In genomic region chr3:10594915-10595314, GRCh38 we compare ENCODE assay signal across 1 cellular context.
TF ChIP-seq lines count a peak whose summit lies in the region.

No MANE protein-coding gene starts in this region.

TF ChIP-seq in GM23338, 12 proteins besides CTCF, POLR2A, EP300 and RAD21 (continued from another document):
- TF ChIP-seq, protein P1, sequence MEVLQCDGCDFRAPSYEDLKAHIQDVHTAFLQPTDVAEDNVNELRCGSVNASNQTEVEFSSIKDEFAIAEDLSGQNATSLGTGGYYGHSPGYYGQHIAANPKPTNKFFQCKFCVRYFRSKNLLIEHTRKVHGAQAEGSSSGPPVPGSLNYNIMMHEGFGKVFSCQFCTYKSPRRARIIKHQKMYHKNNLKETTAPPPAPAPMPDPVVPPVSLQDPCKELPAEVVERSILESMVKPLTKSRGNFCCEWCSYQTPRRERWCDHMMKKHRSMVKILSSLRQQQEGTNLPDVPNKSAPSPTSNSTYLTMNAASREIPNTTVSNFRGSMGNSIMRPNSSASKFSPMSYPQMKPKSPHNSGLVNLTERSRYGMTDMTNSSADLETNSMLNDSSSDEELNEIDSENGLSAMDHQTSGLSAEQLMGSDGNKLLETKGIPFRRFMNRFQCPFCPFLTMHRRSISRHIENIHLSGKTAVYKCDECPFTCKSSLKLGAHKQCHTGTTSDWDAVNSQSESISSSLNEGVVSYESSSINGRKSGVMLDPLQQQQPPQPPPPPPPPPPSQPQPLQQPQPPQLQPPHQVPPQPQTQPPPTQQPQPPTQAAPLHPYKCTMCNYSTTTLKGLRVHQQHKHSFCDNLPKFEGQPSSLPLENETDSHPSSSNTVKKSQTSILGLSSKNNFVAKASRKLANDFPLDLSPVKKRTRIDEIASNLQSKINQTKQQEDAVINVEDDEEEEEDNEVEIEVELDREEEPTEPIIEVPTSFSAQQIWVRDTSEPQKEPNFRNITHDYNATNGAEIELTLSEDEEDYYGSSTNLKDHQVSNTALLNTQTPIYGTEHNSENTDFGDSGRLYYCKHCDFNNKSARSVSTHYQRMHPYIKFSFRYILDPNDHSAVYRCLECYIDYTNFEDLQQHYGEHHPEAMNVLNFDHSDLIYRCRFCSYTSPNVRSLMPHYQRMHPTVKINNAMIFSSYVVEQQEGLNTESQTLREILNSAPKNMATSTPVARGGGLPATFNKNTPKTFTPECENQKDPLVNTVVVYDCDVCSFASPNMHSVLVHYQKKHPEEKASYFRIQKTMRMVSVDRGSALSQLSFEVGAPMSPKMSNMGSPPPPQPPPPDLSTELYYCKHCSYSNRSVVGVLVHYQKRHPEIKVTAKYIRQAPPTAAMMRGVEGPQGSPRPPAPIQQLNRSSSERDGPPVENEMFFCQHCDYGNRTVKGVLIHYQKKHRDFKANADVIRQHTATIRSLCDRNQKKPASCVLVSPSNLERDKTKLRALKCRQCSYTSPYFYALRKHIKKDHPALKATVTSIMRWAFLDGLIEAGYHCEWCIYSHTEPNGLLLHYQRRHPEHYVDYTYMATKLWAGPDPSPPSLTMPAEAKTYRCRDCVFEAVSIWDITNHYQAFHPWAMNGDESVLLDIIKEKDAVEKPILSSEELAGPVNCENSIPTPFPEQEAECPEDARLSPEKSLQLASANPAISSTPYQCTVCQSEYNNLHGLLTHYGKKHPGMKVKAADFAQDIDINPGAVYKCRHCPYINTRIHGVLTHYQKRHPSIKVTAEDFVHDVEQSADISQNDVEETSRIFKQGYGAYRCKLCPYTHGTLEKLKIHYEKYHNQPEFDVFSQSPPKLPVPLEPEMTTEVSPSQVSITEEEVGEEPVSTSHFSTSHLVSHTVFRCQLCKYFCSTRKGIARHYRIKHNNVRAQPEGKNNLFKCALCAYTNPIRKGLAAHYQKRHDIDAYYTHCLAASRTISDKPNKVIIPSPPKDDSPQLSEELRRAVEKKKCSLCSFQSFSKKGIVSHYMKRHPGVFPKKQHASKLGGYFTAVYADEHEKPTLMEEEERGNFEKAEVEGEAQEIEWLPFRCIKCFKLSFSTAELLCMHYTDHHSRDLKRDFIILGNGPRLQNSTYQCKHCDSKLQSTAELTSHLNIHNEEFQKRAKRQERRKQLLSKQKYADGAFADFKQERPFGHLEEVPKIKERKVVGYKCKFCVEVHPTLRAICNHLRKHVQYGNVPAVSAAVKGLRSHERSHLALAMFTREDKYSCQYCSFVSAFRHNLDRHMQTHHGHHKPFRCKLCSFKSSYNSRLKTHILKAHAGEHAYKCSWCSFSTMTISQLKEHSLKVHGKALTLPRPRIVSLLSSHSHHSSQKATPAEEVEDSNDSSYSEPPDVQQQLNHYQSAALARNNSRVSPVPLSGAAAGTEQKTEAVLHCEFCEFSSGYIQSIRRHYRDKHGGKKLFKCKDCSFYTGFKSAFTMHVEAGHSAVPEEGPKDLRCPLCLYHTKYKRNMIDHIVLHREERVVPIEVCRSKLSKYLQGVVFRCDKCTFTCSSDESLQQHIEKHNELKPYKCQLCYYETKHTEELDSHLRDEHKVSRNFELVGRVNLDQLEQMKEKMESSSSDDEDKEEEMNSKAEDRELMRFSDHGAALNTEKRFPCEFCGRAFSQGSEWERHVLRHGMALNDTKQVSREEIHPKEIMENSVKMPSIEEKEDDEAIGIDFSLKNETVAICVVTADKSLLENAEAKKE (CRISPR knock-in tag; IDR thresholded peaks at IDR 0.05): no peak
- no peak for TF ChIP-seq POLR2AphosphoS5 (IDR thresholded peaks at IDR 0.05; ENCODE audit: low read depth)
- no peak for TF ChIP-seq EZH2phosphoT487 (IDR thresholded peaks at IDR 0.05; ENCODE audit: unreplicated experiment)
